In genomic region chr2:186780701-186781316, GRCh38 we compare ENCODE assay signal across 10 cellular contexts.
DNase-seq lines count a peak whose midpoint lies in the region; ATAC-seq and TF ChIP-seq lines count a peak whose summit lies in the region.
"Had no signal": no experiment of that assay in that cellular context is flagged by ENCODE, and none has a peak within 500 bp of the region (broad histone marks: within the 10 kb centered on the region; RNA-seq: fewer than 3 reads in every experiment).

No MANE protein-coding gene starts in this region.

- H3K36me3 Mint-ChIP-seq in activated naive CD4-positive, alpha-beta T cell treated with anti-CD3 and anti-CD28 coated beads, Interleukin-2, amount 50 U/mL, for 72 hours: no peaks in the 10 kb centered on the region

- no peak overlapping the region for H2AFZ ChIP-seq in PC-9

- H3K4me1 ChIP-seq in HEK293 (ENCODE audit: control insufficient read depth, insufficient read depth, low read length) (no peaks in the 10 kb centered on the region), PC-9 (replicated peaks; ENCODE audit: insufficient read depth) (no peaks in the 10 kb centered on the region)
- H3K4me1 ChIP-seq: adrenal gland had no signal

- no peak for ATAC-seq in GM21786 (IDR thresholded peaks at IDR 0.05; ENCODE audit: unreplicated experiment)
- ATAC-seq in omental fat pad (ENCODE audit: low FRiP score): no peak
- ATAC-seq in activated naive CD4-positive, alpha-beta T cell treated with anti-CD3 and anti-CD28 coated beads, Interleukin-2, amount 50 U/mL, for 72 hours: no peak

- no peaks in the 10 kb centered on the region for H3K9me2 ChIP-seq in PC-9 (ENCODE audit: insufficient read depth)

- H3K4me3 ChIP-seq in HEK293 (ENCODE audit: low read depth, low read length) (no peak overlapping the region), PC-9 (no peak overlapping the region), fibroblast of villous mesenchyme (ENCODE audit: low read depth, low read length) (no peak overlapping the region)
- H3K4me3 ChIP-seq: adrenal gland had no signal

- DNase-seq in COLO668 (lab: John Stamatoyannopoulos, UW; ENCODE audit: unreplicated experiment) (peak; percentile 5), PC-9 (peak in 1 of 2 experiments; percentile 53), fibroblast of villous mesenchyme (ENCODE audit: low read depth) (peak; percentile 14), omental fat pad (ENCODE audit: low spot score) (no peak)
- no peak for DNase-seq in stimulated activated CD4-positive, alpha-beta T cell treated with anti-CD3 and anti-CD28 coated beads, Interleukin-4, amount 100 ng/mL, for 4 hours
- no peak for DNase-seq in activated naive CD4-positive, alpha-beta T cell treated with anti-CD3 and anti-CD28 coated beads, Interleukin-2, amount 50 U/mL, for 72 hours (ENCODE audit: low spot score in 2 of 2)
- DNase-seq: midbrain had no signal

- H3K79me2 ChIP-seq in PC-9 (ENCODE audit: low read depth): no peaks in the 10 kb centered on the region

- POLR2A ChIA-PET in HEK293 (lab: Yijun Ruan, JAX) (interaction anchor here (0.7 kb wide), 1 partner anchor 121 kb away, joined by 3 read pairs; no protein-coding TSS in a partner anchor), PC-9 (lab: Charles Lee; ENCODE audit: unreplicated experiment) (no interaction called here)

- no peaks in the 10 kb centered on the region for H3K9me3 ChIP-seq in HEK293 (ENCODE audit: control insufficient read depth, insufficient read depth, low read depth, low read length)
- H3K9me3 ChIP-seq in PC-9 (ENCODE audit: insufficient read depth, low read depth): no peaks in the 10 kb centered on the region

- no peaks in the 10 kb centered on the region for H3K27me3 ChIP-seq in PC-9 (ENCODE audit: insufficient read depth, low read depth)
- H3K27me3 ChIP-seq: adrenal gland had no signal

- intact Hi-C loops in PC-9 (cut with micrococcal nuclease; ENCODE audit: unreplicated experiment): loop anchor here (1.0 to 2.0 kb wide), 2 partner anchors 140 to 277 kb away; no protein-coding TSS in a partner anchor

- TF ChIP-seq CTCF in HEK293 (tag by site-specific recombination; IDR thresholded peaks at IDR 0.05): no peak
- peak; percentile 60 for TF ChIP-seq CTCF in PC-9 (conservative IDR thresholded peaks at IDR 0.05)
- TF ChIP-seq CTCF in fibroblast of villous mesenchyme (IDR thresholded peaks at IDR 0.05; ENCODE audit: insufficient read depth, low read depth, low read length): peak; percentile 13
- TF ChIP-seq CTCF in omental fat pad (IDR thresholded peaks at IDR 0.05): no peak

- H3F3A ChIP-seq in PC-9 (ENCODE audit: insufficient read depth, low read depth): no peaks in the 10 kb centered on the region

- no peak overlapping the region for H3K4me2 ChIP-seq in PC-9

- H3K36me3 ChIP-seq in HEK293 (ENCODE audit: control insufficient read depth in 2 of 2, insufficient read depth in 1 of 2, low read length in 2 of 2): no peaks in the 10 kb centered on the region
- no peaks in the 10 kb centered on the region for H3K36me3 ChIP-seq in PC-9 (ENCODE audit: low read depth)
- H3K36me3 ChIP-seq: adrenal gland had no signal

- no peak overlapping the region for H3K27ac ChIP-seq in HEK293 (ENCODE audit: extremely low read depth, low read depth, low read length)
- H3K27ac ChIP-seq in PC-9: no peak overlapping the region
- H3K27ac ChIP-seq: adrenal gland had no signal

- peaks cover 6 to 17% of the 10 kb centered on the region in 2 donors for H3K9me3 Mint-ChIP-seq in activated naive CD4-positive, alpha-beta T cell treated with anti-CD3 and anti-CD28 coated beads, Interleukin-2, amount 50 U/mL, for 72 hours

- H3K27ac Mint-ChIP-seq in activated naive CD4-positive, alpha-beta T cell treated with anti-CD3 and anti-CD28 coated beads, Interleukin-2, amount 50 U/mL, for 72 hours: no peak overlapping the region

- CTCF ChIA-PET in HEK293 (lab: Yijun Ruan, JAX): interaction anchor here (0.6 to 2.0 kb wide), 17 partner anchors 9 to 1490 kb away, joined by 3 to 7 read pairs (median 3); no protein-coding TSS in a partner anchor
- CTCF ChIA-PET in PC-9 (lab: Charles Lee): interaction anchor here (0.7 to 1.3 kb wide), 2 partner anchors 139 to 735 kb away, joined by 4 to 5 read pairs; no protein-coding TSS in a partner anchor

- H4K20me1 ChIP-seq in PC-9 (ENCODE audit: insufficient read depth): no peaks in the 10 kb centered on the region

- no TSS peak for BruUV-seq in PC-9 (replicated peaks; lab: Mats Ljungman, UMichigan)

TF ChIP-seq in HEK293, 187 proteins besides CTCF, POLR2A, EP300 and RAD21:
- TF ChIP-seq ZNF654 (tag by site-specific recombination; IDR thresholded peaks at IDR 0.05; ENCODE audit: low read depth): peak; percentile 69
- TF ChIP-seq ZNF362 (tag by site-specific recombination; IDR thresholded peaks at IDR 0.05): no peak

Comparison
In these comparisons a context has a peak if more than half of its experiments do, and no peak if none do; other contexts are left out.
1. DNase-seq: peak in COLO668 (single experiment) and fibroblast of villous mesenchyme (single experiment); none in stimulated activated CD4-positive, alpha-beta T cell treated with anti-CD3 and anti-CD28 coated beads, Interleukin-4, amount 100 ng/mL, for 4 hours (0 of 2), omental fat pad (single experiment) and activated naive CD4-positive, alpha-beta T cell treated with anti-CD3 and anti-CD28 coated beads, Interleukin-2, amount 50 U/mL, for 72 hours (0 of 2).
2. CTCF ChIP-seq: peak in PC-9 (single experiment) and fibroblast of villous mesenchyme (single experiment); none in HEK293 (single experiment) and omental fat pad (0 of 3).